8 cellular contexts compared by ENCODE assay signal in the genomic region with DNA sequence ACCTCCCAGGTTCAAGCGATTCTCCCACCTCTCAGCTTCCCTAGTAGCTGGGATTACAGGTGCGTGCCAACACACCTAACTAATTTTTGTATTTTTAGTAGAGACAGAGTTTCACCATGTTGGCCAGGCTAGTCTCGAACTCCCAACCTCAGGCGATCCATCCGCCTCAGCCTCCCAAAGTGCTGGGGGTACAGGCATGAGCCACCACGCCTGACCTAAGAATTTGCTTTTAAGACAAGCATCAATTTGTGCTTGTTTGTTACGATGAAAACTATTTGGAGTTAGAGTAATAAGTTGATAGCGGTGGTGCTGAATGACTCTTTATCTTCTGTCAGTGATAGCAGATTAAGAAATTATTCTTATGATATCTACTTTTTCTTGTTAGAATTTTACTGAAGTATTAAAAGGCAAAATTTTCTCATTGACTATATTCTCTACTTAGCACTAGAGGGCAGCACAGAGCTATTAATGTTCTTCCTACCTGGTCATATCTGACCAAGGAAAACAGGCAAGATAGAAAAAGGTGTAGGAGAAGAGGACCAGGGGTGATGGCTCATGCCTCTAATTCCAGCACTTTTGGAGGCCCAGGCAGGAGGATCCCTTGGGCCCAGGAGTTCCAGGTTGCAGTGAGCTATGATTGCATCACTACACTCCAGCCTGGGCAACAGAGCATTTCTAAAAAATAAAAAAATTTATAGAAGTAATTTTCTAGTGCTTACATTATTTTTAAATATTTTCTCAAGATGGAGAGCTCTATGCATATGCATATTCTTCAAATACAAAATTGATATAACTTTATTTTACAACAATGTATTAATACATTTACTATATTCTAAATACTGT. TPM values are rescaled to one million over a fixed set of nuclear protein-coding genes. Genes with fewer than 3 reads are reported as not detected.
DNase-seq lines count a peak whose midpoint lies in the region; FAIRE-seq and TF ChIP-seq lines count a peak whose summit lies in the region.

No MANE protein-coding gene starts in this region.

- TF ChIP-seq CTCF in breast epithelium (IDR thresholded peaks at IDR 0.05), result peak in 2 of 3 donors; percentile 63 to 65

- H3K4me1 ChIP-seq in breast epithelium, result no peaks in the 10 kb centered on the region

- intact Hi-C loops in breast epithelium (cut with DNase I; ENCODE audit: low total_unique reads), result no loop called here

- FAIRE-seq in GM12891 (lab: Jason Lieb, UNC), result peak; percentile 40

- TF ChIP-seq POLR2A in GM12891 (IDR thresholded peaks at IDR 0.05; ENCODE audit: low read depth, low read length), result no peak
- TF ChIP-seq POLR2A in breast epithelium (IDR thresholded peaks at IDR 0.05), result no peak

- DNase-seq in AG08396 (ENCODE audit: low spot score) (peak; percentile 15), GM12891 (ENCODE audit: insufficient read length, low spot score) (no peak), HT1080 (ENCODE audit: low read depth) (peak; percentile 21), NCI-H748 treated with DMSO at 0.1 percent for 48 hours (lab: John Stamatoyannopoulos, UW) (peak; percentile 40), breast epithelium (ENCODE audit: low spot score in 2 of 2) (no peak), left kidney (ENCODE audit: low read depth, low spot score) (peak; percentile 75), GM19238 (ENCODE audit: insufficient read length, low spot score) (no peak)
- no peak for DNase-seq in activated CD4-positive, CD25-positive, alpha-beta regulatory T cell treated with anti-CD3 and anti-CD28 coated beads, Interleukin-2, amount 50 U/mL, for 72 hours

- H3K9me3 ChIP-seq in breast epithelium, result no peaks in the 10 kb centered on the region

- H3K36me3 ChIP-seq in breast epithelium, result no peaks in the 10 kb centered on the region

- H3K27me3 ChIP-seq in breast epithelium, result no peaks in the 10 kb centered on the region

- H3K27ac ChIP-seq in breast epithelium, result no peak overlapping the region

- H3K4me3 ChIP-seq in breast epithelium, result no peak overlapping the region

TF ChIP-seq in GM12891, 5 proteins besides CTCF, POLR2A, EP300 and RAD21:
- TF ChIP-seq POU2F2 (IDR thresholded peaks at IDR 0.05; ENCODE audit: low read depth, low read length) (no peak), SPI1 (IDR thresholded peaks at IDR 0.05; ENCODE audit: low read depth, low read length) (no peak), TAF1 (IDR thresholded peaks at IDR 0.05; ENCODE audit: low read depth, low read length) (no peak), PAX5 (IDR thresholded peaks at IDR 0.05; ENCODE audit: insufficient read depth, low read length, severe bottlenecking) (no peak), POLR2AphosphoS5 (IDR thresholded peaks at IDR 0.05; ENCODE audit: low read depth, low read length) (no peak)

RNA-seq across cellular contexts. Expression of a gene that starts 24.5 kb away (rescaled TPM):
- polyA plus RNA-seq in GM12891 (2012; ENCODE audit: low read depth, missing spikeins), result 2.1 TPM
- 1.9 and 4.6 TPM in 2 replicates for total RNA-seq in HT1080 (2014; rRNA removed; shearing (Covaris generic))
- polyA plus RNA-seq in HT1080 (2015; cell fraction: cytosol; rRNA removed), result 2.3 and 5.8 TPM in 2 replicates
- 8.8 and 15.4 TPM in 2 replicates for polyA plus RNA-seq in HT1080 (2015; cell fraction: nucleus; rRNA removed)
- 10 to 100 TPM; 10.4 to 29.2 (median 20.2) TPM for total RNA-seq in breast epithelium

RNA-seq across cellular contexts. Expression of a gene that starts 24.6 kb away (rescaled TPM):
- polyA plus RNA-seq in GM12891 (2012; ENCODE audit: low read depth, missing spikeins), result 38.4 TPM
- 62.6 and 83.5 TPM in 2 replicates for total RNA-seq in HT1080 (2014; rRNA removed; shearing (Covaris generic))
- 41.9 and 44.0 TPM in 2 replicates for polyA plus RNA-seq in HT1080 (2015; cell fraction: cytosol; rRNA removed)
- 33.4 and 40.5 TPM in 2 replicates for polyA plus RNA-seq in HT1080 (2015; cell fraction: nucleus; rRNA removed)
- 10 to 100 TPM; 40.3 to 56.2 (median 55.9) TPM for total RNA-seq in breast epithelium

Comparison
In these comparisons a context has a peak if more than half of its experiments do, and no peak if none do; other contexts are left out.
1. DNase-seq: peak in AG08396 (single experiment), HT1080 (single experiment), NCI-H748 treated with DMSO at 0.1 percent for 48 hours (single experiment) and left kidney (single experiment); none in GM12891 (single experiment), breast epithelium (0 of 2), GM19238 (single experiment) and activated CD4-positive, CD25-positive, alpha-beta regulatory T cell treated with anti-CD3 and anti-CD28 coated beads, Interleukin-2, amount 50 U/mL, for 72 hours (single experiment).